9 cellular contexts compared by ENCODE assay signal in the genomic region with DNA sequence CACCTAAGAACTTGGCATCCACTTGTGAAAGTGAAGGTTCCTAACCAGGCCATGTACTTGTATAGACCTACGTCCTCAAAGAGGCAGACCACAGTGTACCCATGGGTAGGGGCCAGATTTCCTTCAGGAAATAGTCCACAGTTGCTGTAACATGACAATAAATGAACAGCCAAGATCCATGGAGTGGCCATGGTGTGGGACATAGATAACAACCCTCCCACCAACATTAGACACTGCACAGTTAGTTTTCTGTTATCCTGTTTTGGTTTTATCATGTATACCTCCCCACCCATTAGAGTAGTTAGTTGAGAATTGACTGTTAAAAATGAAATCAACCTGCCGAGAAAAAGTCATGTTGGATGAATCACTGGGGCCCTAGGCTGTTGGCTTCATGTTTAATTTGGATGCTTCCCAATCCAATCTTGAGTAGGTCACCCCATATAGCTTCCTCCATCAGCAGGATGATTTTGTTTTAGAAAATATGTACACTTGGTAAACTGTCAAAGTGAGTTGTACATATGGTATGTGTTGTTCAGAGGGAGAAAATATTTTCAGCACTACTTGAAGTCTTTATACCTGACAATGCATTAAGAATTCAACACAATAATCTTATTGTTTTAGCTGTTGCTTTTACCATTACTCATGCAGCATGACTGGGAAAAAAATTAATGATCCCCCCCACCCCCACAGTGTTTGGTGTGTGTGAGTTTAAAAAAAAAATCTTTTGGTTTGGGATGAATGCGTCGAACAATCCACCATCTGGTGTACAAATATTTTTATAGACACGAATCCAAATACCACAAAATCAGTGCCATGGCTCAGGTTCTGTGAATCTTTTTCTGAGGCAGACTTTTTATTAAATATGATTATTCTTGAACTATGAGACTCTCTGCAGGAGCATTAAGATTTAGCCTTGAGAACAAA.
DNase-seq lines count a peak whose midpoint lies in the region; ATAC-seq, FAIRE-seq and TF ChIP-seq lines count a peak whose summit lies in the region.
"Had no signal": no experiment of that assay in that cellular context is flagged by ENCODE, and none has a peak within 500 bp of the region (broad histone marks: within the 10 kb centered on the region; RNA-seq: fewer than 3 reads in every experiment).

No MANE protein-coding gene starts in this region.

- no peak for TF ChIP-seq CTCF in PC-3 (conservative IDR thresholded peaks at IDR 0.05; ENCODE audit: low read depth, low read length)
- TF ChIP-seq CTCF in epithelial cell of esophagus (IDR thresholded peaks at IDR 0.05; ENCODE audit: insufficient read depth, low read depth, low read length, missing control alignments), result no peak
- no peak for TF ChIP-seq CTCF in pancreas (IDR thresholded peaks at IDR 0.05)

- H3F3A ChIP-seq in PC-3 (ENCODE audit: low read length, unreplicated experiment), result peaks cover 39% of the 10 kb centered on the region

- H3K4me1 Mint-ChIP-seq in activated naive CD4-positive, alpha-beta T cell treated with anti-CD3 and anti-CD28 coated beads, Interleukin-2, amount 10 ng/mL, durations not matched to agents 7 days and 5 days, result no peaks in the 10 kb centered on the region

- H2AFZ ChIP-seq in PC-3 (ENCODE audit: low read length), result no peak overlapping the region

- peak overlapping the region; percentile 51; the same call in 1 of the 2 replicates for H3K4me3 ChIP-seq in PC-3 (ENCODE audit: low read length)
- no peak overlapping the region for H3K4me3 ChIP-seq in epithelial cell of esophagus (ENCODE audit: low read length)
- no peak overlapping the region for H3K4me3 ChIP-seq in pancreas

- POLR2A ChIA-PET in PC-3 (lab: Charles Lee; ENCODE audit: unreplicated experiment), result interaction anchor here (0.6 to 1.8 kb wide), 9 partner anchors 11 to 95 kb away, joined by 3 to 24 read pairs (median 3); partner anchors contain the start of gene ARHGAP29

- peak; percentile 46 for ATAC-seq in PC-3
- ATAC-seq in pancreas, result peak; percentile 63 to 81 (median 73)
- no peak for ATAC-seq in HG03571 (IDR thresholded peaks at IDR 0.05; ENCODE audit: unreplicated experiment)
- no peak for ATAC-seq in GM19463 (IDR thresholded peaks at IDR 0.05; ENCODE audit: unreplicated experiment)

- FAIRE-seq in pancreas (lab: Jason Lieb, UNC), result no peak

- DNase-seq in COLO829 (ENCODE audit: low spot score), result peak; percentile 82
- DNase-seq in PC-3, result peak; percentile 99
- DNase-seq in epithelial cell of esophagus (ENCODE audit: low read depth), result peak; percentile 98
- peak in 2 of 6 donors; percentile 19 to 32 for DNase-seq in pancreas
- no peak for DNase-seq in activated naive CD4-positive, alpha-beta T cell treated with anti-CD3 and anti-CD28 coated beads, Interleukin-2, amount 10 ng/mL, durations not matched to agents 7 days and 5 days
- DNase-seq in NCI-H1105 treated with DMSO at 0.1 percent for 48 hours (lab: John Stamatoyannopoulos, UW), result no peak
- DNase-seq: SHP77 treated with DMSO at 0.1 percent for 48 hours had no signal

- H3K27me3 Mint-ChIP-seq in activated naive CD4-positive, alpha-beta T cell treated with anti-CD3 and anti-CD28 coated beads, Interleukin-2, amount 10 ng/mL, durations not matched to agents 7 days and 5 days, result peaks cover 35% of the 10 kb centered on the region

- H3K36me3 ChIP-seq in PC-3 (ENCODE audit: low read depth, low read length) (no peaks in the 10 kb centered on the region), pancreas (no peaks in the 10 kb centered on the region)

- CTCF ChIA-PET in PC-3 (lab: Charles Lee), result interaction anchor here (1.2 kb wide), 2 partner anchors 10 to 67 kb away, joined by 4 to 6 read pairs; no protein-coding TSS in a partner anchor
- CTCF ChIA-PET in activated naive CD4-positive, alpha-beta T cell treated with anti-CD3 and anti-CD28 coated beads, Interleukin-2, amount 10 ng/mL, durations not matched to agents 7 days and 5 days (lab: Charles Lee), result interaction anchor here (1.5 to 1.6 kb wide), 2 partner anchors 9 to 286 kb away, joined by 4 to 5 read pairs; no protein-coding TSS in a partner anchor

- H3K4me1 ChIP-seq in PC-3 (ENCODE audit: insufficient read depth, low read length) (peaks cover 88% of the 10 kb centered on the region), pancreas (peaks cover 6 to 30% (median 25%) of the 10 kb centered on the region in 3 donors)

- no peaks in the 10 kb centered on the region for H3K36me3 Mint-ChIP-seq in activated naive CD4-positive, alpha-beta T cell treated with anti-CD3 and anti-CD28 coated beads, Interleukin-2, amount 10 ng/mL, durations not matched to agents 7 days and 5 days

- H3K9me3 Mint-ChIP-seq in activated naive CD4-positive, alpha-beta T cell treated with anti-CD3 and anti-CD28 coated beads, Interleukin-2, amount 10 ng/mL, durations not matched to agents 7 days and 5 days, result no peaks in the 10 kb centered on the region

- intact Hi-C loops in PC-3 (cut with micrococcal nuclease), result loop anchor here (1.0 to 2.0 kb wide), 3 partner anchors 66 to 257 kb away; no protein-coding TSS in a partner anchor
- intact Hi-C loops in pancreas (cut with DNase I), result loop anchor here in 1 of 3 donors (10.0 kb wide), 1 partner anchor 91 kb away; the partner anchor contains the start of gene ARHGAP29

- no peak overlapping the region for H3K27ac Mint-ChIP-seq in activated naive CD4-positive, alpha-beta T cell treated with anti-CD3 and anti-CD28 coated beads, Interleukin-2, amount 10 ng/mL, durations not matched to agents 7 days and 5 days

- H3K27ac ChIP-seq in PC-3 (ENCODE audit: low read length), result peak overlapping the region; percentile 98
- peak overlapping the region in 2 of 4 donors; percentile 66 to 70 for H3K27ac ChIP-seq in pancreas

- H3K9ac ChIP-seq in PC-3 (ENCODE audit: low read length), result peak overlapping the region; percentile 84

- H3K9me2 ChIP-seq in PC-3 (replicated peaks; ENCODE audit: low read length), result no peaks in the 10 kb centered on the region

- no peaks in the 10 kb centered on the region for H4K20me1 ChIP-seq in PC-3 (ENCODE audit: low read length)

- no peak overlapping the region for H3K4me3 Mint-ChIP-seq in activated naive CD4-positive, alpha-beta T cell treated with anti-CD3 and anti-CD28 coated beads, Interleukin-2, amount 10 ng/mL, durations not matched to agents 7 days and 5 days

- no peaks in the 10 kb centered on the region for H3K9me3 ChIP-seq in PC-3 (ENCODE audit: low read length)
- H3K9me3 ChIP-seq in pancreas, result no peaks in the 10 kb centered on the region

- WGBS in pancreas, 2 donors, result 21 to 27% methylated on average over 5 of the region's 5 CpGs

- H3K27me3 ChIP-seq in PC-3 (ENCODE audit: low read length) (no peaks in the 10 kb centered on the region), pancreas (no peaks in the 10 kb centered on the region)

- H3K4me2 ChIP-seq in PC-3 (ENCODE audit: low read length), result peak overlapping the region; percentile 80

- H3K79me2 ChIP-seq in PC-3 (ENCODE audit: low read length), result peaks cover 55% of the 10 kb centered on the region

- no TSS peak for BruUV-seq in PC-3 (replicated peaks; lab: Mats Ljungman, UMichigan)

Comparison
In these comparisons a context has a peak if more than half of its experiments do, and no peak if none do; other contexts are left out.
1. DNase-seq: peak in COLO829 (single experiment), PC-3 (single experiment) and epithelial cell of esophagus (single experiment); none in activated naive CD4-positive, alpha-beta T cell treated with anti-CD3 and anti-CD28 coated beads, Interleukin-2, amount 10 ng/mL, durations not matched to agents 7 days and 5 days (single experiment) and NCI-H1105 treated with DMSO at 0.1 percent for 48 hours (single experiment).
2. ATAC-seq: peak in PC-3 (single experiment) and pancreas (4 of 4); none in HG03571 (single experiment) and GM19463 (single experiment).